ENCODE assay signal across 29 cellular contexts in genomic region chr14:102352213-102352612, GRCh38. TPM values are rescaled to one million over a fixed set of nuclear protein-coding genes. Genes with fewer than 3 reads are reported as not detected.
DNase-seq lines count a peak whose midpoint lies in the region; ATAC-seq and TF ChIP-seq lines count a peak whose summit lies in the region.
"Had no signal": no experiment of that assay in that cellular context is flagged by ENCODE, and none has a peak within 500 bp of the region (broad histone marks: within the 10 kb centered on the region; RNA-seq: fewer than 3 reads in every experiment).

No MANE protein-coding gene starts in this region.

- DNase-seq in left ventricle myocardium inferior (no peak), right cardiac atrium (no peak), nephron progenitor cell (no peak), occipital lobe (lab: John Stamatoyannopoulos, UW) (no peak), NCI-H748 (lab: John Stamatoyannopoulos, UW; ENCODE audit: unreplicated experiment) (no peak)
- no peak for DNase-seq in stimulated activated naive CD8-positive, alpha-beta T cell treated with anti-CD3 and anti-CD28 coated beads, Interleukin-15, Interleukin-2, amounts not matched to agents 100 U/mL and 50 U/mL, for 24 hours
- DNase-seq: activated CD4-positive, alpha-beta T cell treated with anti-CD3 and anti-CD28 coated beads for 48 hours; activated effector memory CD4-positive, alpha-beta T cell treated with Interleukin-2 at 50 U/mL for 16 hours; CD4-positive, alpha-beta memory T cell; colonic mucosa; HFFc6; kidney glomerular epithelial cell; NCI-H1105; NCI-H187; SJCRH30; stimulated activated CD4-positive, alpha-beta T cell treated with anti-CD3 and anti-CD28 coated beads, Interleukin-12 subunit alpha, Interleukin-12 subunit beta, amount 100 ng/mL, for 4 hours; stimulated activated CD4-positive, alpha-beta T cell treated with anti-CD3 and anti-CD28 coated beads, Interleukin-2, amount 100 ng/mL, for 48 hours; T1000; upper lobe of right lung had no signal

- H3K4me3 ChIP-seq in left ventricle myocardium inferior, result peak overlapping the region; percentile 17
- H3K4me3 ChIP-seq in right cardiac atrium (ENCODE audit: low read length), result no peak overlapping the region
- H3K4me3 ChIP-seq: A549, colonic mucosa, K562, SJCRH30, upper lobe of right lung had no signal

- WGBS in right cardiac atrium, result 72% methylated on average over 4 of the region's 4 CpGs

- peaks cover 85% of the 10 kb centered on the region for H3K36me3 ChIP-seq in left ventricle myocardium inferior

- intact Hi-C loops in left ventricle myocardium inferior (cut with micrococcal nuclease) (no loop called here), right cardiac atrium (cut with DNase I) (no loop called here)

- H3K9me3 ChIP-seq in left ventricle myocardium inferior (replicated peaks), result no peaks in the 10 kb centered on the region
- no peaks in the 10 kb centered on the region for H3K9me3 ChIP-seq in right cardiac atrium (ENCODE audit: control insufficient read depth, low read length)
- H3K9me3 ChIP-seq: A549, colonic mucosa, SJCRH30, upper lobe of right lung had no signal

- peak overlapping the region; percentile 81 for H3K27ac ChIP-seq in left ventricle myocardium inferior (replicated peaks)
- H3K27ac ChIP-seq in right cardiac atrium (ENCODE audit: low read length), result no peak overlapping the region
- H3K27ac ChIP-seq in cingulate gyrus (ENCODE audit: low read depth, low read length), result peak overlapping the region; percentile 78
- H3K27ac ChIP-seq: A549, colonic mucosa, SJCRH30, VCaP had no signal

- peaks cover 64% of the 10 kb centered on the region for H3K36me3 Mint-ChIP-seq in nephron progenitor cell (ENCODE audit: low read depth)

- TF ChIP-seq CTCF in left ventricle myocardium inferior (IDR thresholded peaks at IDR 0.05; ENCODE audit: borderline replicate concordance) (no peak), nephron progenitor cell (IDR thresholded peaks at IDR 0.05) (no peak)

- H3K9me3 Mint-ChIP-seq in nephron progenitor cell, result no peaks in the 10 kb centered on the region
- H3K9me3 Mint-ChIP-seq: activated naive CD4-positive, alpha-beta T cell treated with anti-CD3 and anti-CD28 coated beads, Interleukin-2, amount 50 U/mL, for 72 hours; CD4-positive, alpha-beta memory T cell; HFFc6; memory B cell; neural crest cell had no signal

- peaks cover 31% of the 10 kb centered on the region for H3K4me1 ChIP-seq in left ventricle myocardium inferior
- H3K4me1 ChIP-seq in right cardiac atrium (ENCODE audit: control insufficient read depth, insufficient read depth, low read length), result no peaks in the 10 kb centered on the region
- H3K4me1 ChIP-seq: A549, colonic mucosa, SJCRH30 had no signal

- H3K27me3 ChIP-seq in left ventricle myocardium inferior (ENCODE audit: low read depth), result no peaks in the 10 kb centered on the region
- H3K27me3 ChIP-seq in right cardiac atrium (ENCODE audit: control insufficient read depth, insufficient read depth), result no peaks in the 10 kb centered on the region
- H3K27me3 ChIP-seq: colonic mucosa, SJCRH30, upper lobe of right lung had no signal

- ATAC-seq in right cardiac atrium (no peak), GM19455 (IDR thresholded peaks at IDR 0.05; ENCODE audit: unreplicated experiment) (no peak)
- ATAC-seq in stimulated activated naive CD8-positive, alpha-beta T cell treated with anti-CD3 and anti-CD28 coated beads, Interleukin-15, Interleukin-2, amounts not matched to agents 100 U/mL and 50 U/mL, for 24 hours, result no peak
- ATAC-seq: A549; activated naive CD4-positive, alpha-beta T cell treated with anti-CD3 and anti-CD28 coated beads, Interleukin-2, amount 50 U/mL, for 72 hours; esophagus mucosa; K562; sciatic nerve; upper lobe of right lung had no signal

- no peaks in the 10 kb centered on the region for H3K4me1 Mint-ChIP-seq in nephron progenitor cell
- H3K4me1 Mint-ChIP-seq: neural crest cell had no signal

- peak overlapping the region; percentile 45 for H3K27ac Mint-ChIP-seq in nephron progenitor cell
- H3K27ac Mint-ChIP-seq: HFFc6, memory B cell had no signal

- H3K27me3 Mint-ChIP-seq in nephron progenitor cell (ENCODE audit: low read depth, poor library complexity), result peaks cover 4% of the 10 kb centered on the region
- H3K27me3 Mint-ChIP-seq: CD4-positive, alpha-beta memory T cell; memory B cell had no signal

- H3K4me3 Mint-ChIP-seq in nephron progenitor cell, result no peak overlapping the region
- H3K4me3 Mint-ChIP-seq: HFFc6, memory B cell, neural crest cell had no signal

RNA-seq across cellular contexts. Expression of gene CINP, which starts 10.5 kb away (rescaled TPM):
- total RNA-seq in left ventricle myocardium inferior (33.4 TPM), right cardiac atrium (10 to 100 TPM; 31.8 to 35.3 (median 33.5) TPM), occipital lobe (23.1 TPM)
- 38.2 TPM for polyA plus RNA-seq in right cardiac atrium

RNA-seq across cellular contexts. Expression of gene TECPR2, which starts 10.5 kb away (rescaled TPM):
- 20.0 TPM for total RNA-seq in left ventricle myocardium inferior
- total RNA-seq in right cardiac atrium, result 10 to 100 TPM; 15.7 to 32.0 (median 24.3) TPM
- 10.1 TPM for polyA plus RNA-seq in right cardiac atrium
- 15.9 TPM for total RNA-seq in occipital lobe

RNA-seq across cellular contexts. Expression of gene ZNF839, which starts 32.7 kb away (rescaled TPM):
- total RNA-seq in left ventricle myocardium inferior (6.9 TPM), right cardiac atrium (10 to 100 TPM in 1 of 4 donors, 1 to 10 TPM in 3; 5.7 to 11.0 (median 7.0) TPM), occipital lobe (12.6 TPM)
- polyA plus RNA-seq in right cardiac atrium, result 7.0 TPM

RNA-seq across cellular contexts. Expression of gene MOK, which starts 47.2 kb away (rescaled TPM):
- total RNA-seq in left ventricle myocardium inferior (12.2 TPM), right cardiac atrium (10 to 100 TPM; 11.4 to 18.4 (median 13.5) TPM), occipital lobe (28.1 TPM)
- polyA plus RNA-seq in right cardiac atrium, result 13.9 TPM
